In the genomic region with DNA sequence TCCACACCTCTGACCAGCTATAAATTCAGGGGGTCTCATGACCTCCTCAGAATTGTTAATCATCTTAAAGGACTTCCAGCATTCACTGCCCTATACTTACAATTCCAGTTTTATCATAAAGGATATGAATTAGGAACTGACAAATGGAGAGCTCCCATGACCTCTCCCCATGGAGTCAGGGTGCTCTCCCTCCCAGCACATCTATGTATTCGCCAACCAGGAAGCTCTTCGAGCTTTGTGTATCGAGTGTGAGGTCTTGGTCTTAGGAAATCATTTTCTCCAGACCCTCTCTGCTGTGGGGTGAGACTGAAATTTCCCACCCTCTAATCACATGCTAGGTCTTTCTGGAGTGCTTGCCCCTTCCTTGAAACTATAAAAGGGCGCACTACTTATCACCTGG, we compare ENCODE assay signal across 38 cellular contexts.
"Had no signal": no experiment of that assay in that cellular context is flagged by ENCODE, and none has a peak within 500 bp of the region (broad histone marks: within the 10 kb centered on the region; RNA-seq: fewer than 3 reads in every experiment).

No MANE protein-coding gene starts in this region.

- H3K27ac Mint-ChIP-seq: activated naive CD4-positive, alpha-beta T cell treated with anti-CD3 and anti-CD28 coated beads for 36 hours; activated naive CD4-positive, alpha-beta T cell treated with anti-CD3 and anti-CD28 coated beads, Interleukin-2, amount 10 ng/mL, durations not matched to agents 7 days and 5 days; activated naive CD4-positive, alpha-beta T cell treated with anti-CD3 and anti-CD28 coated beads, Interleukin-2, amount 50 U/mL, for 24 hours; activated naive CD8-positive, alpha-beta T cell; activated naive CD8-positive, alpha-beta T cell treated with anti-CD3 and anti-CD28 coated beads for 36 hours; activated naive CD8-positive, alpha-beta T cell treated with anti-CD3 and anti-CD28 coated beads, Interleukin-2, amount 10 ng/mL, durations not matched to agents 7 days and 5 days; activated naive CD8-positive, alpha-beta T cell treated with anti-CD3 and anti-CD28 coated beads, Interleukin-2, amount 50 U/mL, for 24 hours; activated T-cell treated with anti-CD3 and anti-CD28 coated beads, Interleukin-2, amount 50 U/mL, for 24 hours; activated T-cell treated with anti-CD3 and anti-CD28 coated beads, Interleukin-2, amount 50 U/mL, for 72 hours; activated T-helper 1 cell treated with anti-CD3 and anti-CD28 coated beads, Interleukin-12 subunit alpha, Interleukin-12 subunit beta, Interleukin-2, Interleukin-4 antibody, amounts not matched to agents 30 ng/mL and 10 ng/mL and 1 ng/mL, durations not matched to agents 14 hours and 24 hours and 36 hours; activated T-helper 2 cell treated with anti-CD3 and anti-CD28 coated beads, Interferon-gamma antibody, Interleukin-2, Interleukin-4, amounts not matched to agents 10 μg/mL and 5 μg/mL and 100 μg/mL, durations not matched to agents 14 hours and 24 hours and 36 hours; brain had no signal

- H3K4me1 Mint-ChIP-seq: activated naive CD4-positive, alpha-beta T cell treated with anti-CD3 and anti-CD28 coated beads, Interleukin-2, amount 10 ng/mL, durations not matched to agents 7 days and 5 days; activated naive CD4-positive, alpha-beta T cell treated with anti-CD3 and anti-CD28 coated beads, Interleukin-2, amount 50 U/mL, for 24 hours; activated naive CD8-positive, alpha-beta T cell treated with anti-CD3 and anti-CD28 coated beads for 36 hours; activated naive CD8-positive, alpha-beta T cell treated with anti-CD3 and anti-CD28 coated beads, Interleukin-2, amount 10 ng/mL, durations not matched to agents 7 days and 5 days; activated naive CD8-positive, alpha-beta T cell treated with anti-CD3 and anti-CD28 coated beads, Interleukin-2, amount 50 U/mL, for 24 hours; central memory CD8-positive, alpha-beta T cell had no signal

- H3K27me3 ChIP-seq: adrenal gland, ascending aorta, body of pancreas, brain microvascular endothelial cell, breast epithelium, cardiac muscle cell had no signal

- H3K9me3 ChIP-seq: adrenal gland, ascending aorta, body of pancreas, breast epithelium had no signal

- ATAC-seq: activated naive CD4-positive, alpha-beta T cell treated with anti-CD3 and anti-CD28 coated beads, Interleukin-2, amount 50 U/mL, for 72 hours; activated naive CD8-positive, alpha-beta T cell treated with anti-CD3 and anti-CD28 coated beads, Interleukin-2, amount 50 U/mL, for 24 hours; activated T-cell treated with anti-CD3 and anti-CD28 coated beads, Interleukin-2, amount 50 U/mL, for 4 hours; activated T-cell treated with anti-CD3 and anti-CD28 coated beads, Interleukin-2, amount 50 U/mL, for 72 hours; body of pancreas had no signal

- H3K4me3 Mint-ChIP-seq: activated naive CD4-positive, alpha-beta T cell treated with anti-CD3 and anti-CD28 coated beads for 36 hours; activated naive CD4-positive, alpha-beta T cell treated with anti-CD3 and anti-CD28 coated beads, Interleukin-2, amount 10 ng/mL, durations not matched to agents 7 days and 5 days; activated naive CD4-positive, alpha-beta T cell treated with anti-CD3 and anti-CD28 coated beads, Interleukin-2, amount 50 U/mL, for 24 hours; activated naive CD8-positive, alpha-beta T cell; activated naive CD8-positive, alpha-beta T cell treated with anti-CD3 and anti-CD28 coated beads for 36 hours; activated naive CD8-positive, alpha-beta T cell treated with anti-CD3 and anti-CD28 coated beads, Interleukin-2, amount 10 ng/mL, durations not matched to agents 7 days and 5 days; activated naive CD8-positive, alpha-beta T cell treated with anti-CD3 and anti-CD28 coated beads, Interleukin-2, amount 50 U/mL, for 24 hours; activated T-cell treated with anti-CD3 and anti-CD28 coated beads, Interleukin-2, amount 50 U/mL, for 24 hours; activated T-cell treated with anti-CD3 and anti-CD28 coated beads, Interleukin-2, amount 50 U/mL, for 4 hours; activated T-cell treated with anti-CD3 and anti-CD28 coated beads, Interleukin-2, amount 50 U/mL, for 72 hours; activated T-helper 1 cell treated with anti-CD3 and anti-CD28 coated beads, Interleukin-12 subunit alpha, Interleukin-12 subunit beta, Interleukin-2, Interleukin-4 antibody, amounts not matched to agents 30 ng/mL and 10 ng/mL and 1 ng/mL, durations not matched to agents 14 hours and 24 hours and 36 hours; brain; central memory CD8-positive, alpha-beta T cell had no signal

- H3K4me3 ChIP-seq: adrenal gland, ascending aorta, body of pancreas, breast epithelium, cardiac muscle cell had no signal

- H3K27me3 Mint-ChIP-seq: activated naive CD4-positive, alpha-beta T cell treated with anti-CD3 and anti-CD28 coated beads, Interleukin-2, amount 10 ng/mL, durations not matched to agents 7 days and 5 days; activated naive CD4-positive, alpha-beta T cell treated with anti-CD3 and anti-CD28 coated beads, Interleukin-2, amount 50 U/mL, for 24 hours; activated naive CD8-positive, alpha-beta T cell; activated naive CD8-positive, alpha-beta T cell treated with anti-CD3 and anti-CD28 coated beads for 36 hours; activated naive CD8-positive, alpha-beta T cell treated with anti-CD3 and anti-CD28 coated beads, Interleukin-2, amount 50 U/mL, for 24 hours; activated T-cell treated with anti-CD3 and anti-CD28 coated beads, Interleukin-2, amount 50 U/mL, for 24 hours; central memory CD8-positive, alpha-beta T cell had no signal

- H3K36me3 Mint-ChIP-seq: activated naive CD4-positive, alpha-beta T cell treated with anti-CD3 and anti-CD28 coated beads, Interleukin-2, amount 10 ng/mL, durations not matched to agents 7 days and 5 days; activated naive CD4-positive, alpha-beta T cell treated with anti-CD3 and anti-CD28 coated beads, Interleukin-2, amount 50 U/mL, for 24 hours; activated naive CD4-positive, alpha-beta T cell treated with anti-CD3 and anti-CD28 coated beads, Interleukin-2, amount 50 U/mL, for 72 hours; activated naive CD8-positive, alpha-beta T cell; activated naive CD8-positive, alpha-beta T cell treated with anti-CD3 and anti-CD28 coated beads for 36 hours; activated naive CD8-positive, alpha-beta T cell treated with anti-CD3 and anti-CD28 coated beads, Interleukin-2, amount 10 ng/mL, durations not matched to agents 7 days and 5 days; brain had no signal

- DNase-seq: activated effector memory CD4-positive, alpha-beta T cell treated with anti-CD3 and anti-CD28 coated beads, Interleukin-2, amount 50 U/mL, for 16 hours; activated effector memory CD4-positive, alpha-beta T cell treated with Interleukin-2 at 50 U/mL for 16 hours; activated gamma-delta T cell; activated gamma-delta T cell treated with Interleukin-2 at 50 U/mL for 16 hours; activated naive CD4-positive, alpha-beta T cell; activated naive CD4-positive, alpha-beta T cell treated with anti-CD3 and anti-CD28 coated beads for 36 hours; activated naive CD4-positive, alpha-beta T cell treated with anti-CD3 and anti-CD28 coated beads, Interleukin-2, amount 10 ng/mL, durations not matched to agents 7 days and 5 days; activated naive CD4-positive, alpha-beta T cell treated with anti-CD3 and anti-CD28 coated beads, Interleukin-2, amount 50 U/mL, for 16 hours; activated naive CD4-positive, alpha-beta T cell treated with Interleukin-2 at 50 U/mL for 16 hours; activated naive CD8-positive, alpha-beta T cell treated with anti-CD3 and anti-CD28 coated beads for 36 hours; activated naive CD8-positive, alpha-beta T cell treated with anti-CD3 and anti-CD28 coated beads, Interleukin-2, amount 10 ng/mL, durations not matched to agents 7 days and 5 days; activated naive CD8-positive, alpha-beta T cell treated with anti-CD3 and anti-CD28 coated beads, Interleukin-2, amount 50 U/mL, for 24 hours; activated T-cell treated with anti-CD3 and anti-CD28 coated beads for 4 hours; activated T-cell treated with anti-CD3 and anti-CD28 coated beads, Interleukin-2, amount 50 U/mL, for 1 hour; activated T-cell treated with anti-CD3 and anti-CD28 coated beads, Interleukin-2, amount 50 U/mL, for 24 hours; activated T-cell treated with anti-CD3 and anti-CD28 coated beads, Interleukin-2, amount 50 U/mL, for 4 hours; activated T-cell treated with anti-CD3 and anti-CD28 coated beads, Interleukin-2, amount 50 U/mL, for 48 hours; activated T-cell treated with anti-CD3 and anti-CD28 coated beads, Interleukin-2, amount 50 U/mL, for 72 hours; adrenal gland; amniotic stem cell; amygdala; anterior cingulate cortex; aorta; body of pancreas; brain microvascular endothelial cell; caudate nucleus; central memory CD4-positive, alpha-beta T cell; cerebellar nuclear complex had no signal

- H3K4me1 ChIP-seq: adrenal gland, body of pancreas, breast epithelium had no signal

- H3K36me3 ChIP-seq: adrenal gland, ascending aorta, brain microvascular endothelial cell, breast epithelium, cardiac muscle cell had no signal

- H3K9me3 Mint-ChIP-seq: activated naive CD4-positive, alpha-beta T cell treated with anti-CD3 and anti-CD28 coated beads for 36 hours; activated naive CD4-positive, alpha-beta T cell treated with anti-CD3 and anti-CD28 coated beads, Interleukin-2, amount 10 ng/mL, durations not matched to agents 7 days and 5 days; activated naive CD4-positive, alpha-beta T cell treated with anti-CD3 and anti-CD28 coated beads, Interleukin-2, amount 50 U/mL, for 24 hours; activated naive CD4-positive, alpha-beta T cell treated with anti-CD3 and anti-CD28 coated beads, Interleukin-2, amount 50 U/mL, for 72 hours; activated naive CD8-positive, alpha-beta T cell treated with anti-CD3 and anti-CD28 coated beads for 36 hours; activated naive CD8-positive, alpha-beta T cell treated with anti-CD3 and anti-CD28 coated beads, Interleukin-2, amount 10 ng/mL, durations not matched to agents 7 days and 5 days; activated naive CD8-positive, alpha-beta T cell treated with anti-CD3 and anti-CD28 coated beads, Interleukin-2, amount 50 U/mL, for 24 hours; activated T-cell treated with anti-CD3 and anti-CD28 coated beads, Interleukin-2, amount 50 U/mL, for 24 hours; activated T-cell treated with anti-CD3 and anti-CD28 coated beads, Interleukin-2, amount 50 U/mL, for 4 hours; activated T-cell treated with anti-CD3 and anti-CD28 coated beads, Interleukin-2, amount 50 U/mL, for 72 hours; activated T-helper 1 cell treated with anti-CD3 and anti-CD28 coated beads, Interleukin-12 subunit alpha, Interleukin-12 subunit beta, Interleukin-2, Interleukin-4 antibody, amounts not matched to agents 30 ng/mL and 10 ng/mL and 1 ng/mL, durations not matched to agents 14 hours and 24 hours and 36 hours; activated T-helper 2 cell treated with anti-CD3 and anti-CD28 coated beads, Interferon-gamma antibody, Interleukin-2, Interleukin-4, amounts not matched to agents 10 μg/mL and 5 μg/mL and 100 μg/mL, durations not matched to agents 14 hours and 24 hours and 36 hours; brain had no signal

- H3K27ac ChIP-seq: adrenal gland, ascending aorta, body of pancreas, brain microvascular endothelial cell, breast epithelium, cardiac muscle cell had no signal
